Comparison of ENCODE assay signal across 6 cellular contexts in genomic region chr19:48964205-48965032, GRCh38. TPM values are rescaled to one million over a fixed set of nuclear protein-coding genes. Genes with fewer than 3 reads are reported as not detected.
A peak's percentile ranks its signal among the peaks of the same experiment; 100 is the strongest.
DNase-seq lines count a peak whose midpoint lies in the region; ATAC-seq and TF ChIP-seq lines count a peak whose summit lies in the region.

No MANE protein-coding gene starts in this region.

- TF ChIP-seq CTCF in GM23338 (conservative IDR thresholded peaks at IDR 0.05; ENCODE audit: low read depth in 2 of 2) = no peak
- no peak for TF ChIP-seq CTCF in activated CD8-positive, alpha-beta T cell treated with anti-CD3 and anti-CD28 coated beads for 36 hours (IDR thresholded peaks at IDR 0.05)
- no peak for TF ChIP-seq CTCF in lower lobe of right lung (IDR thresholded peaks at IDR 0.05)

- CTCF ChIA-PET in activated CD8-positive, alpha-beta T cell treated with anti-CD3 and anti-CD28 coated beads for 36 hours (lab: Charles Lee) = interaction anchor here (1.3 to 1.5 kb wide), 2 partner anchors 9 to 122 kb away, joined by 3 to 5 read pairs; no protein-coding TSS in a partner anchor

- peak overlapping the region; percentile 97 for H3K27ac Mint-ChIP-seq in GM23338
- peak overlapping the region; percentile 100 for H3K27ac Mint-ChIP-seq in activated CD8-positive, alpha-beta T cell treated with anti-CD3 and anti-CD28 coated beads for 36 hours

- peak; percentile 82 for DNase-seq in GM23338 (ENCODE audit: low spot score)
- DNase-seq in activated CD8-positive, alpha-beta T cell treated with anti-CD3 and anti-CD28 coated beads for 36 hours = no peak
- DNase-seq in lower lobe of right lung = peak; percentile 56
- no peak for DNase-seq in stimulated activated CD4-positive, alpha-beta T cell treated with anti-CD3 and anti-CD28 coated beads, Interleukin-4, amount 100 ng/mL, for 4 hours
- no peak for DNase-seq in NCI-H1694 treated with DMSO at 0.1 percent for 48 hours (lab: John Stamatoyannopoulos, UW)

- H3K36me3 ChIP-seq in GM23338 (ENCODE audit: insufficient read depth) = peaks cover 13% of the 10 kb centered on the region
- peaks cover 38% of the 10 kb centered on the region for H3K36me3 ChIP-seq in lower lobe of right lung

- H3K4me2 ChIP-seq in GM23338 = peak overlapping the region; percentile 97

- H3F3A ChIP-seq in GM23338 (replicated peaks; ENCODE audit: low read depth) = peaks cover 56% of the 10 kb centered on the region

- peaks cover 62% of the 10 kb centered on the region for H3K27me3 Mint-ChIP-seq in GM23338 (ENCODE audit: insufficient read depth, low read depth, poor library complexity)
- H3K27me3 Mint-ChIP-seq in activated CD8-positive, alpha-beta T cell treated with anti-CD3 and anti-CD28 coated beads for 36 hours = no peaks in the 10 kb centered on the region

- H3K27ac ChIP-seq in GM23338 (ENCODE audit: low read depth) (peak overlapping the region; percentile 99), lower lobe of right lung (peak overlapping the region; percentile 93)

- H3K4me3 ChIP-seq in GM23338 = peak overlapping the region; percentile 100
- peak overlapping the region; percentile 96 for H3K4me3 ChIP-seq in lower lobe of right lung

- peaks cover 38% of the 10 kb centered on the region for H3K4me1 Mint-ChIP-seq in GM23338
- peaks cover 56% of the 10 kb centered on the region for H3K4me1 Mint-ChIP-seq in activated CD8-positive, alpha-beta T cell treated with anti-CD3 and anti-CD28 coated beads for 36 hours (ENCODE audit: low read depth)

- intact Hi-C loops in activated CD8-positive, alpha-beta T cell treated with anti-CD3 and anti-CD28 coated beads for 36 hours (cut with micrococcal nuclease) = loop anchor here (5.0 to 10.0 kb wide), 2 partner anchors 90 to 167 kb away; partner anchors contain the start of gene PPP1R15A
- intact Hi-C loops in lower lobe of right lung (cut with DNase I) = no loop called here

- H3K4me1 ChIP-seq in GM23338 (ENCODE audit: insufficient read depth) (peaks cover 18% of the 10 kb centered on the region), lower lobe of right lung (peaks cover 54% of the 10 kb centered on the region)

- H3K4me3 Mint-ChIP-seq in GM23338 = peak overlapping the region; percentile 95
- H3K4me3 Mint-ChIP-seq in activated CD8-positive, alpha-beta T cell treated with anti-CD3 and anti-CD28 coated beads for 36 hours = peak overlapping the region; percentile 98

- H4K20me1 ChIP-seq in GM23338 (replicated peaks; ENCODE audit: insufficient read depth) = peaks cover 6% of the 10 kb centered on the region

- POLR2A ChIA-PET in activated CD8-positive, alpha-beta T cell treated with anti-CD3 and anti-CD28 coated beads for 36 hours (lab: Charles Lee) = interaction anchor here (0.6 to 6.2 kb wide), 9 partner anchors 10 to 154 kb away, joined by 3 to 53 read pairs (median 6); partner anchors contain the start of genes BAX, NUCB1, PPP1R15A and RUVBL2

- no peak overlapping the region for H2AFZ ChIP-seq in GM23338

- no peaks in the 10 kb centered on the region for H3K9me3 ChIP-seq in lower lobe of right lung

- peaks cover 16% of the 10 kb centered on the region for H3K9me3 Mint-ChIP-seq in GM23338
- no peaks in the 10 kb centered on the region for H3K9me3 Mint-ChIP-seq in activated CD8-positive, alpha-beta T cell treated with anti-CD3 and anti-CD28 coated beads for 36 hours

- H3K36me3 Mint-ChIP-seq in GM23338 (ENCODE audit: low read depth) = peaks cover 52% of the 10 kb centered on the region
- H3K36me3 Mint-ChIP-seq in activated CD8-positive, alpha-beta T cell treated with anti-CD3 and anti-CD28 coated beads for 36 hours (ENCODE audit: low read depth) = peaks cover 41% of the 10 kb centered on the region

- H3K27me3 ChIP-seq in GM23338 (ENCODE audit: insufficient read depth) (no peaks in the 10 kb centered on the region), lower lobe of right lung (ENCODE audit: low read depth) (no peaks in the 10 kb centered on the region)

- H3K9me2 ChIP-seq in GM23338 (ENCODE audit: insufficient read depth) = no peaks in the 10 kb centered on the region

- peaks cover 24% of the 10 kb centered on the region for H3K79me2 ChIP-seq in GM23338 (replicated peaks; ENCODE audit: insufficient read depth)

- ATAC-seq in GM23338 (peak; percentile 7), lower lobe of right lung (peak in 1 of 2 donors; percentile 0), GM19324 (IDR thresholded peaks at IDR 0.05; ENCODE audit: low FRiP score, unreplicated experiment) (no peak)
- ATAC-seq in activated CD8-positive, alpha-beta T cell treated with anti-CD3 and anti-CD28 coated beads for 36 hours = no peak

TF ChIP-seq in GM23338, 12 proteins besides CTCF, POLR2A, EP300 and RAD21 (continues in another document):
- no peak for TF ChIP-seq ETS1 (IDR thresholded peaks at IDR 0.05)
- no peak for TF ChIP-seq ZNF331 (CRISPR knock-in tag; IDR thresholded peaks at IDR 0.05; ENCODE audit: low read depth)
- no peak for TF ChIP-seq REST (IDR thresholded peaks at IDR 0.05; ENCODE audit: unreplicated experiment)
- no peak for TF ChIP-seq CREB1 (CRISPR knock-in tag; IDR thresholded peaks at IDR 0.05; ENCODE audit: low read depth)
- TF ChIP-seq JUNB (IDR thresholded peaks at IDR 0.05; ENCODE audit: unreplicated experiment) = no peak
- TF ChIP-seq STAT1 (IDR thresholded peaks at IDR 0.05; ENCODE audit: unreplicated experiment) = no peak
- TF ChIP-seq EZH2phosphoT487 (IDR thresholded peaks at IDR 0.05; ENCODE audit: unreplicated experiment) = no peak
- TF ChIP-seq NANOG (IDR thresholded peaks at IDR 0.05; ENCODE audit: borderline replicate concordance) = no peak
- TF ChIP-seq EZH2 (IDR thresholded peaks at IDR 0.05; ENCODE audit: low read depth, unreplicated experiment) = no peak
- no peak for TF ChIP-seq POLR2AphosphoS5 (IDR thresholded peaks at IDR 0.05; ENCODE audit: low read depth)
- TF ChIP-seq ZNF114 (CRISPR knock-in tag; IDR thresholded peaks at IDR 0.05) = no peak

RNA-seq across cellular contexts. Expression of gene FTL, which starts 0.7 kb away (rescaled TPM):
- 1,625 and 2,064 TPM in 2 replicates for total RNA-seq in GM23338 (2014; rRNA removed; shearing (Covaris generic))
- polyA plus RNA-seq in GM23338 (2016; fragmentation: Nextera tagmentation; extraction: Ambion mirVana) = 5,278 and 5,436 TPM in 2 replicates
- total RNA-seq in activated CD8-positive, alpha-beta T cell treated with anti-CD3 and anti-CD28 coated beads for 36 hours = 1,000 to 10,000 TPM; 1,296 to 1,324 TPM
- total RNA-seq in lower lobe of right lung = 9,799 TPM

RNA-seq across cellular contexts. Expression of gene BAX, which starts 9.7 kb away (rescaled TPM):
- total RNA-seq in GM23338 (2014; rRNA removed; shearing (Covaris generic)) = 184 and 261 TPM in 2 replicates
- 168 and 179 TPM in 2 replicates for polyA plus RNA-seq in GM23338 (2016; fragmentation: Nextera tagmentation; extraction: Ambion mirVana)
- 100 to 1,000 TPM; 182 to 189 TPM for total RNA-seq in activated CD8-positive, alpha-beta T cell treated with anti-CD3 and anti-CD28 coated beads for 36 hours
- 142 TPM for total RNA-seq in lower lobe of right lung

RNA-seq across cellular contexts. Expression of gene GYS1, which starts 28.7 kb away (rescaled TPM):
- total RNA-seq in GM23338 (2014; rRNA removed; shearing (Covaris generic)) = 23.1 and 28.9 TPM in 2 replicates
- polyA plus RNA-seq in GM23338 (2016; fragmentation: Nextera tagmentation; extraction: Ambion mirVana) = 15.9 and 19.9 TPM in 2 replicates
- 10 to 100 TPM; 58.1 to 58.7 TPM for total RNA-seq in activated CD8-positive, alpha-beta T cell treated with anti-CD3 and anti-CD28 coated beads for 36 hours
- 24.8 TPM for total RNA-seq in lower lobe of right lung

RNA-seq across cellular contexts. Expression of gene RUVBL2, which starts 29.3 kb away (rescaled TPM):
- 222 and 252 TPM in 2 replicates for total RNA-seq in GM23338 (2014; rRNA removed; shearing (Covaris generic))
- polyA plus RNA-seq in GM23338 (2016; fragmentation: Nextera tagmentation; extraction: Ambion mirVana) = 194 and 196 TPM in 2 replicates
- 100 to 1,000 TPM; 175 to 176 TPM for total RNA-seq in activated CD8-positive, alpha-beta T cell treated with anti-CD3 and anti-CD28 coated beads for 36 hours
- total RNA-seq in lower lobe of right lung = 45.3 TPM

RNA-seq across cellular contexts. Expression of gene DHDH, which starts 30.9 kb away (rescaled TPM):
- 0.69 and 0.78 TPM in 2 replicates for total RNA-seq in GM23338 (2014; rRNA removed; shearing (Covaris generic))
- polyA plus RNA-seq in GM23338 (2016; fragmentation: Nextera tagmentation; extraction: Ambion mirVana) = 4.7 and 8.4 TPM in 2 replicates
- 1 to 10 TPM; 1.4 to 2.8 TPM for total RNA-seq in activated CD8-positive, alpha-beta T cell treated with anti-CD3 and anti-CD28 coated beads for 36 hours
- 1.9 TPM for total RNA-seq in lower lobe of right lung

Comparison
In these comparisons a context has a peak if more than half of its experiments do, and no peak if none do; other contexts are left out.
1. DNase-seq: peak in GM23338 (single experiment) and lower lobe of right lung (single experiment); none in activated CD8-positive, alpha-beta T cell treated with anti-CD3 and anti-CD28 coated beads for 36 hours (single experiment), stimulated activated CD4-positive, alpha-beta T cell treated with anti-CD3 and anti-CD28 coated beads, Interleukin-4, amount 100 ng/mL, for 4 hours (0 of 2) and NCI-H1694 treated with DMSO at 0.1 percent for 48 hours (single experiment).